Comparison of ENCODE assay signal across 15 cellular contexts in genomic region chr19:47618771-47619170, GRCh38. TPM values are rescaled to one million over a fixed set of nuclear protein-coding genes. Genes with fewer than 3 reads are reported as not detected.
DNase-seq lines count a peak whose midpoint lies in the region; ATAC-seq and TF ChIP-seq lines count a peak whose summit lies in the region.
"Had no signal": no experiment of that assay in that cellular context is flagged by ENCODE, and none has a peak within 500 bp of the region (broad histone marks: within the 10 kb centered on the region; RNA-seq: fewer than 3 reads in every experiment).

No MANE protein-coding gene starts in this region.

- H3K27ac ChIP-seq in heart right ventricle (peak overlapping the region in 8 of 10 donors; percentile 50 to 72 (median 59)), trophoblast cell (ENCODE audit: low read depth, low read length) (peak overlapping the region; percentile 1)

- H3K9ac ChIP-seq in trophoblast cell (ENCODE audit: low read length) = peak overlapping the region; percentile 53

- no peak overlapping the region for H3K4me2 ChIP-seq in trophoblast cell (ENCODE audit: low read length)

- H3K14ac ChIP-seq in trophoblast cell (ENCODE audit: low read length) = no peak overlapping the region

- H3K4me1 ChIP-seq in heart right ventricle (peaks cover 3 to 55% (median 31%) of the 10 kb centered on the region in 9 donors), trophoblast cell (ENCODE audit: control insufficient read depth in 1 of 2, insufficient read depth in 2 of 2, low read length in 2 of 2) (peaks cover 14 to 26% of the 10 kb centered on the region in 2 experiments)

- H3K79me2 ChIP-seq in trophoblast cell (ENCODE audit: control insufficient read depth, insufficient read depth, low read length, poor library complexity) = peaks cover 41% of the 10 kb centered on the region

- peaks cover 7% of the 10 kb centered on the region for H3K79me1 ChIP-seq in trophoblast cell (ENCODE audit: low read length)

- no peak overlapping the region for H2BK120ac ChIP-seq in trophoblast cell (ENCODE audit: insufficient read depth, low read length, poor library complexity)

- no peaks in the 10 kb centered on the region for H3K27me3 ChIP-seq in heart right ventricle
- no peaks in the 10 kb centered on the region for H3K27me3 ChIP-seq in trophoblast cell (ENCODE audit: insufficient read depth, low read length)

- H3K9me3 ChIP-seq in heart right ventricle (no peaks in the 10 kb centered on the region), trophoblast cell (ENCODE audit: insufficient read depth, low read depth, low read length) (peaks cover 2% of the 10 kb centered on the region)

- H3K18ac ChIP-seq in trophoblast cell (ENCODE audit: low read length) = peak overlapping the region; percentile 12

- H4K91ac ChIP-seq in trophoblast cell (ENCODE audit: low read depth, low read length) = no peak overlapping the region

- no peak overlapping the region for H2AFZ ChIP-seq in trophoblast cell (ENCODE audit: insufficient read depth, low read length, poor library complexity)

- DNase-seq in G401 (ENCODE audit: low spot score) (peak; percentile 73), astrocyte of the hippocampus (ENCODE audit: low read depth, low spot score) (peak; percentile 76), heart right ventricle (peak; percentile 75 to 82), trophoblast cell (no peak), GOT3 (lab: John Stamatoyannopoulos, UW) (no peak), inferior parietal cortex (ENCODE audit: extremely low spot score) (no peak), occipital lobe (lab: John Stamatoyannopoulos, UW) (no peak)
- DNase-seq: activated CD4-positive, alpha-beta T cell treated with anti-CD3 and anti-CD28 coated beads, Interleukin-2, amount 50 U/mL, for 1 hour; central memory CD4-positive, alpha-beta T cell; DMS79; immature natural killer cell; natural killer cell had no signal

- H3K23ac ChIP-seq in trophoblast cell (ENCODE audit: low read length) = no peak overlapping the region

- H3K36me3 ChIP-seq in heart right ventricle (peaks cover 0 to 17% (median 0%) of the 10 kb centered on the region in 9 donors), trophoblast cell (ENCODE audit: control insufficient read depth in 1 of 2, insufficient read depth in 2 of 2, low read length in 2 of 2) (peaks cover 4 to 7% of the 10 kb centered on the region in 2 experiments)

- intact Hi-C loops in heart right ventricle (cut with DNase I) = loop anchor here in 5 of 10 donors (10.0 kb wide), 4 partner anchors 46 to 184 kb away; no protein-coding TSS in a partner anchor

- peak overlapping the region; percentile 60 for H3K4ac ChIP-seq in trophoblast cell (ENCODE audit: low read depth, low read length)

- H2BK12ac ChIP-seq in trophoblast cell (ENCODE audit: low read length) = no peak overlapping the region

- H3K4me3 ChIP-seq in heart right ventricle (no peak overlapping the region), trophoblast cell (ENCODE audit: low read depth, low read length) (peak overlapping the region; percentile 15)

- H4K8ac ChIP-seq in trophoblast cell (ENCODE audit: low read depth, low read length) = no peak overlapping the region

- TF ChIP-seq CTCF in heart right ventricle (IDR thresholded peaks at IDR 0.05) = no peak

- in situ Hi-C loops in G401 (cut with HindIII; ENCODE audit: low sequenced_read_pairs) = no loop called here

- H4K12ac ChIP-seq in trophoblast cell (ENCODE audit: low read depth, low read length) = no peak overlapping the region

- 43 to 51% methylated on average over 14 of the region's 14 CpGs for WGBS in heart right ventricle, 2 donors
- WGBS in trophoblast cell (ENCODE audit: extremely low coverage, insufficient coverage, insufficient read length) = no CpG with 5 or more reads among the region's 14 CpGs

- ATAC-seq in heart right ventricle (peak; percentile 73 to 94 (median 84)), GM21576 (IDR thresholded peaks at IDR 0.05; ENCODE audit: unreplicated experiment) (no peak)
- ATAC-seq: natural killer cell had no signal

- H2AK5ac ChIP-seq in trophoblast cell (ENCODE audit: low read length) = no peak overlapping the region

- H2BK5ac ChIP-seq in trophoblast cell (ENCODE audit: low read depth, low read length, poor library complexity) = no peak overlapping the region

RNA-seq across cellular contexts. Expression of gene BICRA, which starts 9.8 kb away (rescaled TPM):
- 0.10 and 5.7 TPM in 2 replicates for total RNA-seq in G401 (2014; rRNA removed; shearing (Covaris generic))
- total RNA-seq in heart right ventricle (10 to 100 TPM in 3 of 10 donors, 1 to 10 TPM in 7; 6.5 to 13.2 (median 8.9) TPM), occipital lobe (9.8 TPM)
- 10 to 100 TPM in 1 of 2 donors, 1 to 10 TPM in 1; 2.8 to 11.8 TPM for polyA plus RNA-seq in heart right ventricle
- 16.3 and 17.4 TPM in 2 replicates for polyA plus RNA-seq in trophoblast cell (2013)

RNA-seq across cellular contexts. Expression of gene ZNF541, which starts 45.8 kb away (rescaled TPM):
- not detected in 2 replicates for total RNA-seq in G401 (2014; rRNA removed; shearing (Covaris generic))
- 1 to 10 TPM in 7 of 10 donors, under 1 TPM in 3; 0.56 to 3.7 (median 1.8) TPM for total RNA-seq in heart right ventricle
- under 1 TPM; 0.23 to 0.88 TPM for polyA plus RNA-seq in heart right ventricle
- 0.01 and 0.08 TPM in 2 replicates for polyA plus RNA-seq in trophoblast cell (2013)
- total RNA-seq in occipital lobe = not detected
- total RNA-seq: OCI-LY7 had no signal
- polyA plus RNA-seq: AG04450, immature natural killer cell had no signal

Comparison
In these comparisons a context has a peak if more than half of its experiments do, and no peak if none do; other contexts are left out.
1. DNase-seq: peak in G401 (single experiment), astrocyte of the hippocampus (single experiment) and heart right ventricle (2 of 2); none in trophoblast cell (0 of 2), GOT3 (single experiment), inferior parietal cortex (single experiment) and occipital lobe (single experiment).